In the genomic region with DNA sequence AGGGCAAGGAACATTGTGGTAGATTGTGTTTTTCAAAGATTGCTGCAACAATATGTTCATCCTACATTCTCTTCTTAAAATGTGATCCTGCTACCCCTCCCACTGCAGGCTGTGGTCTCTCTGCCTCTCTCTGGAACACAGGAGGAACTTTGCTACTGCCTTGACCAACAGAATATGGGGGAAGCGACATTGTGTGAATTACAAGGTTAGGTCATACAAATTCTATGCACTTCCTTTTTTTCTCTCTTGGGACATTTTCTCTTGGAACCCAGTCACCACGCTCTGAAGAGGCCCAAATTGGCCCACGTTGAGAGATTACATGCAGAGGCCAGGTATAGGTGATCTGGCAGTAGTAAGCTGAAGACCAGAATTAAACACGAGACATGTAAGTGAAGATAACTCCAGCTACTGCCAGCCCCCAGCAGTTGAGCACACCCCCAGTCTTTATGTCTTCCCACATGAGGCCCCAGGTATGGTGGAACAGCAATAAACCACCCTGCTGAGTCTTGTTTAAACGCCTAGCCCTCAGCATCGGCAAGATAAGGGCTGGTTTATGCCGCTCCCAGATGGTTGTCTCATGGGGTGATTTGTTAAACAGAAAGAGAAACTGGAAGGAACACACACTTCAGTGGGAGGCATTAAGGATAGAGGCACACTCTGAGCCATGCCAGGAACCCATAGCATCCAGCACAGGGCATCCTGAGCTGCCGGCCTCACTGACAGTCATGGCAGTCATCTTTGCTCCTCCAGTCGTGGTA, we compare ENCODE assay signal across 21 cellular contexts. TPM values are rescaled to one million over a fixed set of nuclear protein-coding genes. Genes with fewer than 3 reads are reported as not detected.
DNase-seq lines count a peak whose midpoint lies in the region; ATAC-seq and TF ChIP-seq lines count a peak whose summit lies in the region.
"Had no signal": no experiment of that assay in that cellular context is flagged by ENCODE, and none has a peak within 500 bp of the region (broad histone marks: within the 10 kb centered on the region; RNA-seq: fewer than 3 reads in every experiment).

No MANE protein-coding gene starts in this region.

- no peak overlapping the region for H3K4me3 ChIP-seq in choroid plexus epithelial cell (ENCODE audit: low read depth, low read length)
- H3K4me3 ChIP-seq: HAP-1, left lung, testis had no signal

- no peak for ATAC-seq in GM19395 (IDR thresholded peaks at IDR 0.05; ENCODE audit: unreplicated experiment)
- ATAC-seq: activated naive CD8-positive, alpha-beta T cell treated with anti-CD3 and anti-CD28 coated beads, Interleukin-2, amount 50 U/mL, for 24 hours; activated T-cell treated with anti-CD3 and anti-CD28 coated beads, Interleukin-2, amount 50 U/mL, for 4 hours; left lung; naive thymus-derived CD4-positive, alpha-beta T cell; stimulated activated naive CD8-positive, alpha-beta T cell treated with anti-CD3 and anti-CD28 coated beads, Interleukin-15, Interleukin-2, amounts not matched to agents 100 U/mL and 50 U/mL, for 24 hours had no signal

- DNase-seq in SIG-M5 treated with dmso at 0.1 percent for 504 hours (lab: John Stamatoyannopoulos, UW; ENCODE audit: unreplicated experiment) (peak; percentile 51), SIG-M5 (lab: John Stamatoyannopoulos, UW) (no peak), NOMO-1 treated with dmso at 0.1 percent for 144 hours (lab: John Stamatoyannopoulos, UW; ENCODE audit: unreplicated experiment) (peak; percentile 63), choroid plexus epithelial cell (ENCODE audit: low read depth) (peak; percentile 31), middle frontal gyrus (ENCODE audit: extremely low spot score, low spot score) (no peak), H4 (ENCODE audit: low spot score) (no peak), activated T-cell treated with anti-CD3 and anti-CD28 coated beads for 4 hours (no peak)
- DNase-seq: activated CD4-positive, alpha-beta T cell treated with anti-CD3 and anti-CD28 coated beads, Interleukin-2, amount 10 ng/mL, durations not matched to agents 24 days and 14 days; activated naive CD8-positive, alpha-beta T cell treated with anti-CD3 and anti-CD28 coated beads, Interleukin-2, amount 50 U/mL, for 24 hours; activated T-cell treated with anti-CD3 and anti-CD28 coated beads, Interleukin-2, amount 50 U/mL, for 4 hours; CD4-positive, alpha-beta memory T cell; left lung; naive thymus-derived CD4-positive, alpha-beta T cell; NCI-H1092; NCI-H187; NCI-H524; occipital lobe; stimulated activated naive CD8-positive, alpha-beta T cell treated with anti-CD3 and anti-CD28 coated beads, Interleukin-15, Interleukin-2, amounts not matched to agents 100 U/mL and 50 U/mL, for 24 hours; testis had no signal

- TF ChIP-seq CTCF in choroid plexus epithelial cell (conservative IDR thresholded peaks at IDR 0.05; ENCODE audit: low read depth, low read length), result no peak

RNA-seq across cellular contexts. Expression of a gene that starts 59.9 kb away (rescaled TPM):
- total RNA-seq in H4 (2014; rRNA removed; shearing (Covaris generic)), result 4.0 and 4.6 TPM in 2 replicates

Comparison
In these comparisons a context has a peak if more than half of its experiments do, and no peak if none do; other contexts are left out.
1. DNase-seq: peak in SIG-M5 treated with dmso at 0.1 percent for 504 hours (single experiment), NOMO-1 treated with dmso at 0.1 percent for 144 hours (single experiment) and choroid plexus epithelial cell (single experiment); none in SIG-M5 (single experiment), middle frontal gyrus (single experiment), H4 (single experiment) and activated T-cell treated with anti-CD3 and anti-CD28 coated beads for 4 hours (single experiment).